In genomic region chr6:122788663-122789062, GRCh38 we compare ENCODE assay signal across 10 cellular contexts. TPM values are rescaled to one million over a fixed set of nuclear protein-coding genes. Genes with fewer than 3 reads are reported as not detected.
DNase-seq lines count a peak whose midpoint lies in the region; ATAC-seq and TF ChIP-seq lines count a peak whose summit lies in the region.
"Had no signal": no experiment of that assay in that cellular context is flagged by ENCODE, and none has a peak within 500 bp of the region (broad histone marks: within the 10 kb centered on the region; RNA-seq: fewer than 3 reads in every experiment).

No MANE protein-coding gene starts in this region.

- H3K27ac Mint-ChIP-seq in activated T-cell treated with anti-CD3 and anti-CD28 coated beads, Interleukin-2, amount 50 U/mL, for 72 hours, result no peak overlapping the region
- H3K27ac Mint-ChIP-seq in memory B cell, result no peak overlapping the region

- TF ChIP-seq POLR2A in body of pancreas (IDR thresholded peaks at IDR 0.05) (no peak), transverse colon (IDR thresholded peaks at IDR 0.05) (no peak)

- peaks cover 42% of the 10 kb centered on the region for H3K4me1 ChIP-seq in body of pancreas
- H3K4me1 ChIP-seq in transverse colon, result peaks cover 9 to 47% (median 34%) of the 10 kb centered on the region in 4 donors
- peaks cover 3% of the 10 kb centered on the region for H3K4me1 ChIP-seq in effector memory CD4-positive, alpha-beta T cell (ENCODE audit: control insufficient read depth, insufficient read depth, low read length, poor library complexity, severe bottlenecking)

- H3K9me3 ChIP-seq in body of pancreas (no peaks in the 10 kb centered on the region), transverse colon (no peaks in the 10 kb centered on the region)
- no peaks in the 10 kb centered on the region for H3K9me3 ChIP-seq in effector memory CD4-positive, alpha-beta T cell (ENCODE audit: control insufficient read depth, low read length)

- H3K4me3 ChIP-seq in body of pancreas, result peak overlapping the region in 1 of 2 donors; percentile 10
- H3K4me3 ChIP-seq in transverse colon, result peak overlapping the region; percentile 59 to 73 (median 65)
- H3K4me3 ChIP-seq in effector memory CD4-positive, alpha-beta T cell (ENCODE audit: insufficient read depth, low read depth, low read length, poor library complexity, severe bottlenecking), result no peak overlapping the region

- DNase-seq in activated T-cell treated with anti-CD3 and anti-CD28 coated beads, Interleukin-2, amount 50 U/mL, for 72 hours, result no peak
- DNase-seq in activated T-cell treated with anti-CD3 and anti-CD28 coated beads for 4 hours, result no peak
- DNase-seq in body of pancreas, result no peak
- DNase-seq in memory B cell (ENCODE audit: low spot score in 2 of 2), result no peak
- DNase-seq in transverse colon, result no peak
- DNase-seq in AML-193 (lab: John Stamatoyannopoulos, UW), result no peak
- no peak for DNase-seq in effector memory CD4-positive, alpha-beta T cell
- no peak for DNase-seq in NCI-H1417 treated with DMSO at 0.1 percent for 48 hours (lab: John Stamatoyannopoulos, UW)
- DNase-seq: NCI-H1048 had no signal

- intact Hi-C loops in body of pancreas (cut with DNase I), result no loop called here
- intact Hi-C loops in transverse colon (cut with DNase I; ENCODE audit: low total_unique reads), result no loop called here

- no peak for TF ChIP-seq EP300 in transverse colon (IDR thresholded peaks at IDR 0.05; ENCODE audit: low read depth)

- WGBS in body of pancreas, 2 donors, result 9 to 13% methylated on average over 5 of the region's 5 CpGs
- WGBS in transverse colon (ENCODE audit: low coverage in 1 of 2), 2 donors, result 23 to 25% methylated on average over 5 of the region's 5 CpGs

- H3K36me3 ChIP-seq in body of pancreas (replicated peaks in 1 of 2; ENCODE audit: insufficient read depth in 1 of 2, low read depth in 2 of 2) (no peaks in the 10 kb centered on the region), transverse colon (no peaks in the 10 kb centered on the region)
- no peaks in the 10 kb centered on the region for H3K36me3 ChIP-seq in effector memory CD4-positive, alpha-beta T cell (ENCODE audit: control insufficient read depth, insufficient read depth, low read length)

- in situ Hi-C loops in transverse colon (cut with MboI; ENCODE audit: low pct_ligation_motif_present in 1 of 4, low pct_unique_long_range_greater_than_20kb in 1 of 4, low sequenced_read_pairs in 3 of 4), result no loop called here

- peaks cover 0 to 2% of the 10 kb centered on the region in 2 donors for H3K36me3 Mint-ChIP-seq in activated T-cell treated with anti-CD3 and anti-CD28 coated beads, Interleukin-2, amount 50 U/mL, for 72 hours (ENCODE audit: insufficient read depth in 2 of 2)
- H3K36me3 Mint-ChIP-seq in memory B cell, result no peaks in the 10 kb centered on the region

- peaks cover 22% of the 10 kb centered on the region for H3K4me1 Mint-ChIP-seq in activated T-cell treated with anti-CD3 and anti-CD28 coated beads, Interleukin-2, amount 50 U/mL, for 72 hours (ENCODE audit: low read depth)
- H3K4me1 Mint-ChIP-seq in memory B cell, result peaks cover 14% of the 10 kb centered on the region

- ATAC-seq in activated T-cell treated with anti-CD3 and anti-CD28 coated beads, Interleukin-2, amount 50 U/mL, for 72 hours (replicated peaks in 1 of 2), result no peak
- ATAC-seq in body of pancreas (no peak), memory B cell (ENCODE audit: low read depth) (no peak)

- no peaks in the 10 kb centered on the region for H3K27me3 ChIP-seq in body of pancreas
- no peaks in the 10 kb centered on the region for H3K27me3 ChIP-seq in transverse colon
- H3K27me3 ChIP-seq in effector memory CD4-positive, alpha-beta T cell (replicated peaks; ENCODE audit: control insufficient read depth, insufficient read depth, low read length, poor library complexity, severe bottlenecking), result peaks cover 8% of the 10 kb centered on the region

- H3K27ac ChIP-seq in body of pancreas (peak overlapping the region; percentile 88 to 99 (median 96)), transverse colon (peak overlapping the region; percentile 93 to 96 (median 94))
- H3K27ac ChIP-seq in effector memory CD4-positive, alpha-beta T cell (ENCODE audit: insufficient read depth, low read length, poor library complexity, severe bottlenecking), result no peak overlapping the region

- H3K9me3 Mint-ChIP-seq in activated T-cell treated with anti-CD3 and anti-CD28 coated beads, Interleukin-2, amount 50 U/mL, for 72 hours, result no peaks in the 10 kb centered on the region
- H3K9me3 Mint-ChIP-seq in memory B cell, result no peaks in the 10 kb centered on the region

- peak overlapping the region; percentile 93 to 96 for H3K4me3 Mint-ChIP-seq in activated T-cell treated with anti-CD3 and anti-CD28 coated beads, Interleukin-2, amount 50 U/mL, for 72 hours
- peak overlapping the region; percentile 89 for H3K4me3 Mint-ChIP-seq in memory B cell

- peaks cover 65% of the 10 kb centered on the region for H3K27me3 Mint-ChIP-seq in activated T-cell treated with anti-CD3 and anti-CD28 coated beads, Interleukin-2, amount 50 U/mL, for 72 hours (ENCODE audit: low read depth)
- H3K27me3 Mint-ChIP-seq in memory B cell, result peaks cover 5% of the 10 kb centered on the region

- TF ChIP-seq CTCF in body of pancreas (IDR thresholded peaks at IDR 0.05) (no peak), transverse colon (IDR thresholded peaks at IDR 0.05) (no peak)

RNA-seq across cellular contexts. Expression of gene SMPDL3A, which starts 0.4 kb away (rescaled TPM):
- under 1 TPM; 0.34 to 0.35 TPM for total RNA-seq in activated T-cell treated with anti-CD3 and anti-CD28 coated beads, Interleukin-2, amount 50 U/mL, for 72 hours
- total RNA-seq in body of pancreas, result 10 to 100 TPM; 11.5 to 21.3 TPM
- total RNA-seq in transverse colon, result 100 to 1,000 TPM in 3 of 4 donors, 10 to 100 TPM in 1; 10.1 to 353 (median 172) TPM

RNA-seq across cellular contexts. Expression of gene FABP7, which starts 9.1 kb away (rescaled TPM):
- not detected for total RNA-seq in activated T-cell treated with anti-CD3 and anti-CD28 coated beads, Interleukin-2, amount 50 U/mL, for 72 hours
- total RNA-seq in body of pancreas (not detected), transverse colon (under 1 TPM in 2 of 4 donors, not detected in 2; 0.48 to 0.55 TPM)
- total RNA-seq: glomerular endothelial cell had no signal

Comparison
In these comparisons a context has a peak if more than half of its experiments do, and no peak if none do; other contexts are left out.
1. RNA of gene SMPDL3A, which starts 0.4 kb away (total RNA-seq): 10.1 to 353 TPM in transverse colon and 11.5 to 21.3 TPM in body of pancreas; 0.34 to 0.35 TPM in activated T-cell treated with anti-CD3 and anti-CD28 coated beads, Interleukin-2, amount 50 U/mL, for 72 hours; every median in the first group is over 4 times any median in the second.